ENCODE assay signal across 17 cellular contexts in genomic region chr1:38125016-38125415, GRCh38.
A peak's percentile ranks its signal among the peaks of the same experiment; 100 is the strongest.
DNase-seq lines count a peak whose midpoint lies in the region; ATAC-seq and TF ChIP-seq lines count a peak whose summit lies in the region.
"Had no signal": no experiment of that assay in that cellular context is flagged by ENCODE, and none has a peak within 500 bp of the region (broad histone marks: within the 10 kb centered on the region; RNA-seq: fewer than 3 reads in every experiment).

No MANE protein-coding gene starts in this region.

- H3K36me3 ChIP-seq in mammary epithelial cell (ENCODE audit: insufficient read depth, low read length) = no peaks in the 10 kb centered on the region
- no peaks in the 10 kb centered on the region for H3K36me3 ChIP-seq in heart right ventricle
- H3K36me3 ChIP-seq: BLaER1, HAP-1 had no signal

- WGBS in mammary epithelial cell (ENCODE audit: low coverage, missing lambda C conversion rate) = 31% methylated on average over 4 of the region's 5 CpGs
- WGBS in heart right ventricle, 2 donors = 93% methylated on average over 5 of the region's 5 CpGs

- no TSS peak for BruUV-seq in mammary epithelial cell (replicated peaks; lab: Mats Ljungman, UMichigan)

- in situ Hi-C loops in mammary epithelial cell (cut with MboI; ENCODE audit: low sequenced_read_pairs in 2 of 2) = no loop called here

- no peak overlapping the region for H3K4me2 ChIP-seq in mammary epithelial cell (ENCODE audit: insufficient read depth, low read depth, low read length)
- H3K4me2 ChIP-seq: BLaER1, GM23338 had no signal

- TF ChIP-seq CTCF in CD14-positive monocyte (IDR thresholded peaks at IDR 0.05) (no peak), mammary epithelial cell (conservative IDR thresholded peaks at IDR 0.05 in 1 of 2, IDR thresholded peaks at IDR 0.05 in 1 of 2; ENCODE audit: extremely low read depth in 1 of 2, insufficient read depth in 1 of 2, low read depth in 1 of 2, low read length in 2 of 2) (no peak), heart right ventricle (IDR thresholded peaks at IDR 0.05) (no peak)

- H3K79me2 ChIP-seq in mammary epithelial cell (ENCODE audit: insufficient read depth, low read length) = no peaks in the 10 kb centered on the region

- H3K27ac Mint-ChIP-seq in CD14-positive monocyte = no peak overlapping the region
- H3K27ac Mint-ChIP-seq: CD4-positive, CD25-positive, alpha-beta regulatory T cell had no signal

- no peak overlapping the region for H3K9ac ChIP-seq in mammary epithelial cell (ENCODE audit: insufficient read depth, low read length)
- H3K9ac ChIP-seq: BLaER1 had no signal

- no peaks in the 10 kb centered on the region for H3K9me3 Mint-ChIP-seq in CD14-positive monocyte
- H3K9me3 Mint-ChIP-seq: GM23338 had no signal

- H3K36me3 Mint-ChIP-seq in CD14-positive monocyte = no peaks in the 10 kb centered on the region
- H3K36me3 Mint-ChIP-seq: CD4-positive, CD25-positive, alpha-beta regulatory T cell had no signal

- intact Hi-C loops in CD14-positive monocyte (cut with micrococcal nuclease) = no loop called here
- intact Hi-C loops in mammary epithelial cell (cut with micrococcal nuclease) = no loop called here
- intact Hi-C loops in posterior vena cava (cut with DNase I) = no loop called here
- intact Hi-C loops in heart right ventricle (cut with DNase I) = no loop called here

- peaks cover 0 to 6% (median 5%) of the 10 kb centered on the region in 3 donors for H3K27me3 Mint-ChIP-seq in CD14-positive monocyte (ENCODE audit: low read depth in 3 of 3)

- H3K4me1 Mint-ChIP-seq in CD14-positive monocyte = peaks cover 11% of the 10 kb centered on the region
- H3K4me1 Mint-ChIP-seq: CD4-positive, CD25-positive, alpha-beta regulatory T cell had no signal

- H3K27ac ChIP-seq in mammary epithelial cell (ENCODE audit: insufficient read depth, low read depth, low read length) (no peak overlapping the region), epithelial cell of prostate (peak overlapping the region; percentile 57), heart right ventricle (no peak overlapping the region)
- H3K27ac ChIP-seq: BLaER1 had no signal

- peaks cover 50% of the 10 kb centered on the region for H3K4me1 ChIP-seq in mammary epithelial cell (ENCODE audit: insufficient read depth, low read length)
- no peaks in the 10 kb centered on the region for H3K4me1 ChIP-seq in heart right ventricle
- H3K4me1 ChIP-seq: BLaER1, HAP-1 had no signal

- H3K4me3 ChIP-seq in mammary epithelial cell (replicated peaks in 1 of 3; ENCODE audit: insufficient read depth in 1 of 3, low read depth in 2 of 3, low read length in 3 of 3) = no peak overlapping the region
- H3K4me3 ChIP-seq in heart right ventricle = no peak overlapping the region
- H3K4me3 ChIP-seq: BLaER1, GM23338, HAP-1 had no signal

- no peak overlapping the region for H3K4me3 Mint-ChIP-seq in CD14-positive monocyte
- H3K4me3 Mint-ChIP-seq: CD4-positive, CD25-positive, alpha-beta regulatory T cell; GM23338 had no signal

- H3K9me3 ChIP-seq in mammary epithelial cell (replicated peaks; ENCODE audit: insufficient read depth, low read length) = no peaks in the 10 kb centered on the region
- H3K9me3 ChIP-seq in heart right ventricle = no peaks in the 10 kb centered on the region
- H3K9me3 ChIP-seq: BLaER1, HAP-1 had no signal

- DNase-seq in CD14-positive monocyte (ENCODE audit: low spot score) (peak; percentile 11), mammary epithelial cell (peak; percentile 70), epithelial cell of prostate (ENCODE audit: low read depth, low spot score) (peak; percentile 44), posterior vena cava (ENCODE audit: low spot score) (peak; percentile 23), glomerular visceral epithelial cell (ENCODE audit: extremely low spot score) (no peak), GM19240 (ENCODE audit: insufficient read length, low spot score) (no peak), heart right ventricle (no peak)
- DNase-seq: 8988T; AML-193; CD4-positive, CD25-positive, alpha-beta regulatory T cell; DMS53; GF-D8; IMR-90 had no signal

- no peaks in the 10 kb centered on the region for H4K20me1 ChIP-seq in mammary epithelial cell (ENCODE audit: insufficient read depth, low read length)
- H4K20me1 ChIP-seq: BLaER1 had no signal

- no peak overlapping the region for H2AFZ ChIP-seq in mammary epithelial cell (ENCODE audit: low read depth, low read length)
- H2AFZ ChIP-seq: GM23338 had no signal

- H3K27me3 ChIP-seq in mammary epithelial cell (ENCODE audit: insufficient read depth, low read length) (no peaks in the 10 kb centered on the region), heart right ventricle (peaks cover 0 to 3% (median 0%) of the 10 kb centered on the region in 7 donors)
- H3K27me3 ChIP-seq: BLaER1 had no signal

- CTCF ChIA-PET in mammary epithelial cell (lab: Charles Lee; ENCODE audit: low non-redundant PET) = no interaction called here

- dilution Hi-C loops in mammary epithelial cell (cut with HindIII; ENCODE audit: low sequenced_read_pairs) = no loop called here

- no peak for ATAC-seq in HG02798 (IDR thresholded peaks at IDR 0.05; ENCODE audit: poor library complexity, unreplicated experiment)
- no peak for ATAC-seq in heart right ventricle
- ATAC-seq: GM23338 had no signal

Comparison
In these comparisons a context has a peak if more than half of its experiments do, and no peak if none do; other contexts are left out.
1. DNase-seq: peak in CD14-positive monocyte (single experiment), mammary epithelial cell (single experiment), epithelial cell of prostate (single experiment) and posterior vena cava (single experiment); none in glomerular visceral epithelial cell (single experiment), GM19240 (single experiment) and heart right ventricle (0 of 2).